Comparison of ENCODE assay signal across 31 cellular contexts in genomic region chr5:135149956-135150723, GRCh38.
DNase-seq lines count a peak whose midpoint lies in the region; ATAC-seq, FAIRE-seq and TF ChIP-seq lines count a peak whose summit lies in the region.
"Had no signal": no experiment of that assay in that cellular context is flagged by ENCODE, and none has a peak within 500 bp of the region (broad histone marks: within the 10 kb centered on the region; RNA-seq: fewer than 3 reads in every experiment).

No MANE protein-coding gene starts in this region.

- H3K14ac ChIP-seq in H1 (ENCODE audit: insufficient read length), result no peak overlapping the region

- H3K27me3 Mint-ChIP-seq in activated T-cell treated with anti-CD3 and anti-CD28 coated beads, Interleukin-2, amount 50 U/mL, for 24 hours, result peaks cover 8% of the 10 kb centered on the region
- H3K27me3 Mint-ChIP-seq: T-helper 17 cell had no signal

- H3K23ac ChIP-seq in H1 (ENCODE audit: insufficient read length), result no peak overlapping the region

- no peak overlapping the region for H2BK15ac ChIP-seq in H1 (ENCODE audit: low read length)

- H4K5ac ChIP-seq in H1 (ENCODE audit: insufficient read length, low read depth, low read length), result no peak overlapping the region

- POLR2A ChIA-PET in H1 (lab: Charles Lee; ENCODE audit: partially characterized antibody), result no interaction called here

- ATAC-seq in GM21528 (IDR thresholded peaks at IDR 0.05; ENCODE audit: low FRiP score, unreplicated experiment), result no peak
- ATAC-seq: activated CD4-positive, CD25-positive, alpha-beta regulatory T cell treated with anti-CD3 and anti-CD28 coated beads, Interleukin-2, amount 50 U/mL, for 24 hours; activated T-helper 17 cell treated with anti-CD3 and anti-CD28 coated beads, Interleukin-2, amount 50 U/mL, for 72 hours; gastroesophageal sphincter; lower lobe of right lung; stimulated activated effector memory CD8-positive, alpha-beta T cell treated with anti-CD3 and anti-CD28 coated beads, Interleukin-12 subunit alpha, Interleukin-12 subunit beta, amount 100 ng/mL, for 72 hours; T-helper 17 cell had no signal

- no peak for TF ChIP-seq POLR2A in H1 (IDR thresholded peaks at IDR 0.05; ENCODE audit: control extremely low read depth in 1 of 2, low read depth in 2 of 2, low read length in 2 of 2)
- TF ChIP-seq POLR2A in vagina (IDR thresholded peaks at IDR 0.05), result no peak

- H3K27ac ChIP-seq in H1 (ENCODE audit: low read depth, low read length) (no peak overlapping the region), vagina (no peak overlapping the region)
- H3K27ac ChIP-seq: breast epithelium, gastroesophageal sphincter, lower lobe of right lung, transverse colon had no signal

- H3K23me2 ChIP-seq in H1 (ENCODE audit: low read depth, low read length), result no peaks in the 10 kb centered on the region

- DNase-seq in NCI-H748 (lab: John Stamatoyannopoulos, UW; ENCODE audit: unreplicated experiment) (peak; percentile 35), NCI-H748 treated with DMSO at 0.1 percent for 48 hours (lab: John Stamatoyannopoulos, UW) (no peak), NCI-H2227 (lab: John Stamatoyannopoulos, UW; ENCODE audit: unreplicated experiment) (peak; percentile 77), H1 (ENCODE audit: low read depth in 1 of 2, low spot score in 2 of 2) (no peak), vagina (ENCODE audit: extremely low spot score in 2 of 2) (peak; percentile 72 to 77)
- no peak for DNase-seq in activated T-cell treated with anti-CD3 and anti-CD28 coated beads, Interleukin-2, amount 50 U/mL, for 24 hours
- no peak for DNase-seq in activated CD4-positive, alpha-beta T cell treated with anti-CD3 and anti-CD28 coated beads, Interleukin-2, amount 50 U/mL, for 4 hours
- DNase-seq: 8988T; activated CD4-positive, alpha-beta memory T cell treated with anti-CD3 and anti-CD28 coated beads for 36 hours; activated CD8-positive, alpha-beta memory T cell treated with anti-CD3 and anti-CD28 coated beads, Interleukin-2, amount 50 U/mL, for 48 hours; anterior cingulate cortex; Calu3; H7; KG1; lower lobe of right lung; MG63; NCI-H1105 treated with DMSO at 0.1 percent for 48 hours; NCI-H446 treated with DMSO at 0.1 percent for 48 hours; SHP77; T-helper 17 cell; transverse colon had no signal

- H3K27me3 ChIP-seq in H1 (replicated peaks in 1 of 4; ENCODE audit: control insufficient read depth in 3 of 4, extremely low read depth in 1 of 4, insufficient read depth in 3 of 4, low read length in 3 of 4) (no peaks in the 10 kb centered on the region; a peak in 1 of 7 replicates), vagina (no peaks in the 10 kb centered on the region)
- H3K27me3 ChIP-seq: breast epithelium, gastroesophageal sphincter, MG63, transverse colon had no signal

- no peak overlapping the region for H2BK20ac ChIP-seq in H1 (ENCODE audit: low read length)

- H3K9me3 Mint-ChIP-seq in activated T-cell treated with anti-CD3 and anti-CD28 coated beads, Interleukin-2, amount 50 U/mL, for 24 hours, result peaks cover 2% of the 10 kb centered on the region
- H3K9me3 Mint-ChIP-seq: activated CD4-positive, alpha-beta memory T cell treated with anti-CD3 and anti-CD28 coated beads for 36 hours; natural killer cell treated with Interleukin-12 subunit alpha and Interleukin-12 subunit beta and Interleukin-15 and Interleukin-18, amount 100 ng/mL, for 72 hours; stimulated activated effector memory CD8-positive, alpha-beta T cell treated with anti-CD3 and anti-CD28 coated beads, Interleukin-12 subunit alpha, Interleukin-12 subunit beta, amount 100 ng/mL, for 72 hours had no signal

- 80% methylated on average over 13 of the region's 13 CpGs; no CpG with 5 or more reads in 1 of the 2 experiments for WGBS in H1 (ENCODE audit: extremely low coverage in 1 of 2, insufficient coverage in 1 of 2, insufficient read length in 1 of 2, insufficient replicate concordance in 2 of 2, low coverage in 1 of 2, low lambda C conversion rate in 2 of 2, missing lambda C conversion rate in 1 of 2), 2 experiments

- H3K4me2 ChIP-seq in H1 (ENCODE audit: insufficient read depth in 1 of 2, low read depth in 2 of 2, low read length in 2 of 2), result no peak overlapping the region

- no peaks in the 10 kb centered on the region for H3K36me3 ChIP-seq in H1 (ENCODE audit: control insufficient read depth in 2 of 4, insufficient read depth in 4 of 4, low read length in 3 of 4)
- H3K36me3 ChIP-seq in vagina, result no peaks in the 10 kb centered on the region
- H3K36me3 ChIP-seq: breast epithelium, gastroesophageal sphincter, lower lobe of right lung, MG63, transverse colon had no signal

- no peak overlapping the region for H3K9ac ChIP-seq in H1 (replicated peaks in 1 of 4; ENCODE audit: extremely low read depth in 1 of 4, low read depth in 3 of 4, low read length in 3 of 4)

- H2BK5ac ChIP-seq in H1 (ENCODE audit: low read depth, low read length), result no peak overlapping the region; the same call in 1 of the 2 replicates

- H3K79me2 ChIP-seq in H1 (ENCODE audit: control insufficient read depth in 1 of 2, insufficient read depth in 2 of 2, low read length in 2 of 2), result no peaks in the 10 kb centered on the region

- TF ChIP-seq EP300 in H1 (IDR thresholded peaks at IDR 0.05; ENCODE audit: borderline replicate concordance in 1 of 2, low read depth in 2 of 2, low read length in 2 of 2), result no peak

- no peak overlapping the region for H2BK120ac ChIP-seq in H1 (replicated peaks; ENCODE audit: low read depth, low read length)

- no peaks in the 10 kb centered on the region for H3K4me1 Mint-ChIP-seq in activated T-cell treated with anti-CD3 and anti-CD28 coated beads, Interleukin-2, amount 50 U/mL, for 24 hours (ENCODE audit: low read depth)
- H3K4me1 Mint-ChIP-seq: activated T-helper 17 cell treated with anti-CD3 and anti-CD28 coated beads, Interleukin-2, amount 50 U/mL, for 72 hours; stimulated activated effector memory CD8-positive, alpha-beta T cell treated with anti-CD3 and anti-CD28 coated beads, Interleukin-12 subunit alpha, Interleukin-12 subunit beta, amount 100 ng/mL, for 72 hours; T-helper 17 cell had no signal

- no peak overlapping the region for H2BK12ac ChIP-seq in H1 (ENCODE audit: low read depth, low read length)

- no peak overlapping the region for H4K91ac ChIP-seq in H1 (replicated peaks; ENCODE audit: insufficient read length, low read length)

- no peaks in the 10 kb centered on the region for H3K36me3 Mint-ChIP-seq in activated T-cell treated with anti-CD3 and anti-CD28 coated beads, Interleukin-2, amount 50 U/mL, for 24 hours (ENCODE audit: low read depth)
- H3K36me3 Mint-ChIP-seq: activated CD4-positive, alpha-beta memory T cell treated with anti-CD3 and anti-CD28 coated beads for 36 hours; CD14-positive monocyte; natural killer cell treated with Interleukin-12 subunit alpha and Interleukin-12 subunit beta and Interleukin-15 and Interleukin-18, amount 100 ng/mL, for 72 hours; stimulated activated effector memory CD8-positive, alpha-beta T cell treated with anti-CD3 and anti-CD28 coated beads, Interleukin-12 subunit alpha, Interleukin-12 subunit beta, amount 100 ng/mL, for 72 hours had no signal

- peak overlapping the region; percentile 16; the same call in 1 of the 2 replicates for H2AFZ ChIP-seq in H1 (ENCODE audit: low read length)

- no peak overlapping the region for H3K4ac ChIP-seq in H1 (replicated peaks; ENCODE audit: insufficient read length, low read depth, low read length)

- H4K20me1 ChIP-seq in H1 (replicated peaks in 1 of 2; ENCODE audit: control insufficient read depth in 1 of 2, insufficient read depth in 2 of 2, low read length in 2 of 2), result no peaks in the 10 kb centered on the region

- H2AK5ac ChIP-seq in H1 (ENCODE audit: low read depth, low read length), result no peak overlapping the region

- peak overlapping the region; percentile 0; the same call in 1 of the 2 replicates for H4K8ac ChIP-seq in H1 (ENCODE audit: extremely low read depth, insufficient read depth, low read length)

- CTCF ChIA-PET in H1 (lab: Charles Lee; ENCODE audit: partially characterized antibody), result interaction anchor here (0.9 to 1.5 kb wide), 2 partner anchors 12 to 26 kb away, joined by 3 read pairs; no protein-coding TSS in a partner anchor

- no peak for FAIRE-seq in H1 (lab: Jason Lieb, UNC)
- FAIRE-seq: TTC549 had no signal

- H3K56ac ChIP-seq in H1 (replicated peaks; ENCODE audit: insufficient read length, low read depth, low read length), result no peak overlapping the region

- H3K4me1 ChIP-seq in H1 (replicated peaks in 1 of 4; ENCODE audit: control insufficient read depth in 3 of 4, insufficient read depth in 4 of 4, low read length in 3 of 4) (peaks cover 0 to 6% (median 3%) of the 10 kb centered on the region in 4 experiments; a peak in 4 of 7 replicates), vagina (no peaks in the 10 kb centered on the region)
- H3K4me1 ChIP-seq: breast epithelium, gastroesophageal sphincter, lower lobe of right lung, transverse colon had no signal

- intact Hi-C loops in vagina (cut with DNase I), result no loop called here

- no peaks in the 10 kb centered on the region for H3K79me1 ChIP-seq in H1 (ENCODE audit: low read depth, low read length)

- TF ChIP-seq CTCF in H1 (IDR thresholded peaks at IDR 0.05; ENCODE audit: control extremely low read depth in 1 of 3, insufficient read depth in 1 of 3, low read depth in 1 of 3, low read length in 3 of 3), result no peak
- no peak for TF ChIP-seq CTCF in vagina (IDR thresholded peaks at IDR 0.05)

- H3K4me3 ChIP-seq in H1 (ENCODE audit: extremely low read depth in 1 of 4, insufficient read depth in 2 of 4, low read depth in 3 of 4, low read length in 4 of 4), result no peak overlapping the region
- H3K4me3 ChIP-seq in vagina, result no peak overlapping the region
- H3K4me3 ChIP-seq: breast epithelium, gastroesophageal sphincter, lower lobe of right lung, MG63, transverse colon had no signal

- H3K27ac Mint-ChIP-seq in activated T-cell treated with anti-CD3 and anti-CD28 coated beads, Interleukin-2, amount 50 U/mL, for 24 hours, result no peak overlapping the region
- H3K27ac Mint-ChIP-seq: activated CD4-positive, alpha-beta memory T cell treated with anti-CD3 and anti-CD28 coated beads for 36 hours; activated naive CD8-positive, alpha-beta T cell; activated T-helper 17 cell treated with anti-CD3 and anti-CD28 coated beads, Interleukin-2, amount 50 U/mL, for 72 hours; CD14-positive monocyte; natural killer cell treated with Interleukin-12 subunit alpha and Interleukin-12 subunit beta and Interleukin-15 and Interleukin-18, amount 100 ng/mL, for 72 hours; stimulated activated effector memory CD8-positive, alpha-beta T cell treated with anti-CD3 and anti-CD28 coated beads, Interleukin-12 subunit alpha, Interleukin-12 subunit beta, amount 100 ng/mL, for 72 hours; T-helper 17 cell had no signal

- 0 out of 4 replicates have a peak, but pooled peaks cover 0 to 3% of the 10 kb centered on the region in 2 experiments for H3K9me3 ChIP-seq in H1 (ENCODE audit: insufficient read depth in 2 of 2, low read depth in 1 of 2, low read length in 1 of 2)
- H3K9me3 ChIP-seq in vagina, result no peaks in the 10 kb centered on the region
- H3K9me3 ChIP-seq: breast epithelium, gastroesophageal sphincter, lower lobe of right lung, MG63, transverse colon had no signal

- no peak overlapping the region; the same call in 1 of the 2 replicates for H3K18ac ChIP-seq in H1 (ENCODE audit: extremely low read depth, low read length)

- no peak for TF ChIP-seq RAD21 in H1 (IDR thresholded peaks at IDR 0.05 in 1 of 2, conservative IDR thresholded peaks at IDR 0.05 in 1 of 2; ENCODE audit: low read depth in 2 of 2, low read length in 2 of 2)

- no peak overlapping the region for H3K4me3 Mint-ChIP-seq in activated T-cell treated with anti-CD3 and anti-CD28 coated beads, Interleukin-2, amount 50 U/mL, for 24 hours
- H3K4me3 Mint-ChIP-seq: activated CD4-positive, alpha-beta memory T cell treated with anti-CD3 and anti-CD28 coated beads for 36 hours; activated naive CD8-positive, alpha-beta T cell; activated T-helper 17 cell treated with anti-CD3 and anti-CD28 coated beads, Interleukin-2, amount 50 U/mL, for 72 hours; CD14-positive monocyte; natural killer cell treated with Interleukin-12 subunit alpha and Interleukin-12 subunit beta and Interleukin-15 and Interleukin-18, amount 100 ng/mL, for 72 hours; stimulated activated effector memory CD8-positive, alpha-beta T cell treated with anti-CD3 and anti-CD28 coated beads, Interleukin-12 subunit alpha, Interleukin-12 subunit beta, amount 100 ng/mL, for 72 hours; T-helper 17 cell had no signal

Comparison
In these comparisons a context has a peak if more than half of its experiments do, and no peak if none do; other contexts are left out.
1. DNase-seq: peak in NCI-H748 (single experiment), NCI-H2227 (single experiment) and vagina (2 of 2); none in NCI-H748 treated with DMSO at 0.1 percent for 48 hours (single experiment), H1 (0 of 2), activated T-cell treated with anti-CD3 and anti-CD28 coated beads, Interleukin-2, amount 50 U/mL, for 24 hours (single experiment) and activated CD4-positive, alpha-beta T cell treated with anti-CD3 and anti-CD28 coated beads, Interleukin-2, amount 50 U/mL, for 4 hours (0 of 2).